ENCODE assay signal across 11 cellular contexts in genomic region chr5:57986746-57987145, GRCh38.
DNase-seq lines count a peak whose midpoint lies in the region; ATAC-seq, FAIRE-seq and TF ChIP-seq lines count a peak whose summit lies in the region.
"Had no signal": no experiment of that assay in that cellular context is flagged by ENCODE, and none has a peak within 500 bp of the region (broad histone marks: within the 10 kb centered on the region; RNA-seq: fewer than 3 reads in every experiment).

No MANE protein-coding gene starts in this region.

- no peak for TF ChIP-seq EP300 in A549 (IDR thresholded peaks at IDR 0.05)

- peak; percentile 54 to 64; a peak in 4 of 6 replicates for ATAC-seq in A549
- no peak for ATAC-seq in HG02763 (IDR thresholded peaks at IDR 0.05; ENCODE audit: unreplicated experiment)

- H3K79me2 ChIP-seq in astrocyte (ENCODE audit: insufficient read depth, low read length) = no peaks in the 10 kb centered on the region

- peaks cover 39% of the 10 kb centered on the region for H3K4me1 ChIP-seq in A549
- no peaks in the 10 kb centered on the region for H3K4me1 ChIP-seq in astrocyte (ENCODE audit: insufficient read depth, low read length)
- H3K4me1 ChIP-seq: BLaER1 had no signal

- no peak for FAIRE-seq in A549 (lab: Jason Lieb, UNC)
- no peak for FAIRE-seq in astrocyte (lab: Jason Lieb, UNC)

- CTCF ChIA-PET in A549 (lab: Yijun Ruan, JAX) = interaction anchor here (0.7 to 1.0 kb wide), 2 partner anchors 99 to 207 kb away, joined by 3 read pairs; no protein-coding TSS in a partner anchor

- H3K9ac ChIP-seq in astrocyte (ENCODE audit: low read length) = no peak overlapping the region
- H3K9ac ChIP-seq: BLaER1 had no signal

- TF ChIP-seq CTCF in A549 (IDR thresholded peaks at IDR 0.05) = no peak
- no peak for TF ChIP-seq CTCF in HFF-Myc (IDR thresholded peaks at IDR 0.05; ENCODE audit: low read depth, low read length, missing control alignments)
- TF ChIP-seq CTCF in astrocyte (IDR thresholded peaks at IDR 0.05; ENCODE audit: insufficient read depth, low read depth, low read length) = no peak

- H3K4me3 ChIP-seq in A549 (no peak overlapping the region), HFF-Myc (replicated peaks; ENCODE audit: low read depth, low read length) (no peak overlapping the region), astrocyte (ENCODE audit: insufficient read depth, low read depth, low read length) (no peak overlapping the region)
- H3K4me3 ChIP-seq: BLaER1 had no signal

- no peak overlapping the region for H3K4me3 Mint-ChIP-seq in astrocyte (ENCODE audit: unreplicated experiment)

- peaks cover 13% of the 10 kb centered on the region for H3K4me1 Mint-ChIP-seq in astrocyte (ENCODE audit: low read depth, unreplicated experiment)

- H3K27me3 ChIP-seq in astrocyte (ENCODE audit: insufficient read depth, low read length) = no peaks in the 10 kb centered on the region
- H3K27me3 ChIP-seq: BLaER1 had no signal

- no peak for TF ChIP-seq RAD21 in A549 (conservative IDR thresholded peaks at IDR 0.05 in 1 of 2, IDR thresholded peaks at IDR 0.05 in 1 of 2)

- H3K27ac Mint-ChIP-seq in astrocyte (ENCODE audit: unreplicated experiment) = peak overlapping the region; percentile 64
- H3K27ac Mint-ChIP-seq: activated T-helper 2 cell treated with anti-CD3 and anti-CD28 coated beads, Interferon-gamma antibody, Interleukin-2, Interleukin-4, amounts not matched to agents 10 μg/mL and 5 μg/mL and 100 μg/mL, durations not matched to agents 14 hours and 24 hours and 36 hours had no signal

- H3K4me2 ChIP-seq in A549 (peak overlapping the region; percentile 26; the same call in 2 of the 3 replicates), astrocyte (ENCODE audit: low read length) (no peak overlapping the region)
- H3K4me2 ChIP-seq: BLaER1 had no signal

- no peaks in the 10 kb centered on the region for H3K9me3 ChIP-seq in A549
- no peaks in the 10 kb centered on the region for H3K9me3 ChIP-seq in astrocyte (ENCODE audit: insufficient read depth, low read depth, low read length)
- H3K9me3 ChIP-seq: BLaER1 had no signal

- no peaks in the 10 kb centered on the region for H3K36me3 ChIP-seq in astrocyte (ENCODE audit: insufficient read depth, low read length)
- H3K36me3 ChIP-seq: BLaER1 had no signal

- peak overlapping the region in 1 of 2 experiments; percentile 42; a peak in 2 of 6 replicates for H3K27ac ChIP-seq in A549
- no peak overlapping the region for H3K27ac ChIP-seq in astrocyte (ENCODE audit: low read depth, low read length)
- H3K27ac ChIP-seq: BLaER1 had no signal

- H4K20me1 ChIP-seq in astrocyte (ENCODE audit: insufficient read depth, low read length) = no peaks in the 10 kb centered on the region
- H4K20me1 ChIP-seq: BLaER1 had no signal

- peak in 1 of 2 experiments; percentile 59 for DNase-seq in A549 (ENCODE audit: low read depth in 1 of 2, low spot score in 1 of 2)
- peak; percentile 21 for DNase-seq in HFF-Myc (ENCODE audit: extremely low read depth, low read depth)
- peak; percentile 65 for DNase-seq in astrocyte (ENCODE audit: low read depth)
- DNase-seq in inferior parietal cortex (ENCODE audit: extremely low spot score) = peak; percentile 51
- DNase-seq in HPDE6-E6E7 (ENCODE audit: extremely low spot score) = no peak
- no peak for DNase-seq in activated CD4-positive, alpha-beta T cell treated with anti-CD3 and anti-CD28 coated beads for 48 hours
- no peak for DNase-seq in stimulated activated naive CD4-positive, alpha-beta T cell treated with Interleukin-2 at 50 U/mL for 16 hours (lab: John Stamatoyannopoulos, UW)
- DNase-seq: NCI-H1436 treated with DMSO at 0.1 percent for 48 hours had no signal

- no peak overlapping the region for H2AFZ ChIP-seq in astrocyte (ENCODE audit: low read depth, low read length)

- no peak for TF ChIP-seq POLR2A in A549 (IDR thresholded peaks at IDR 0.05; ENCODE audit: low read length)

- H3K36me3 Mint-ChIP-seq in astrocyte (ENCODE audit: low read depth, unreplicated experiment) = no peaks in the 10 kb centered on the region

- no peaks in the 10 kb centered on the region for H3K27me3 Mint-ChIP-seq in astrocyte (ENCODE audit: low read depth, unreplicated experiment)

- H3K9me3 Mint-ChIP-seq in astrocyte (ENCODE audit: unreplicated experiment) = no peaks in the 10 kb centered on the region
- H3K9me3 Mint-ChIP-seq: activated T-helper 2 cell treated with anti-CD3 and anti-CD28 coated beads, Interferon-gamma antibody, Interleukin-2, Interleukin-4, amounts not matched to agents 10 μg/mL and 5 μg/mL and 100 μg/mL, durations not matched to agents 14 hours and 24 hours and 36 hours had no signal

- POLR2A ChIA-PET in A549 (lab: Yijun Ruan, JAX) = no interaction called here

TF ChIP-seq in A549, 52 proteins besides CTCF, POLR2A, EP300 and RAD21:
- TF ChIP-seq SREBF2 (IDR thresholded peaks at IDR 0.05) (no peak), SMC3 (IDR thresholded peaks at IDR 0.05) (no peak), KDM5A (IDR thresholded peaks at IDR 0.05) (no peak)

Comparison
In these comparisons a context has a peak if more than half of its experiments do, and no peak if none do; other contexts are left out.
1. DNase-seq: peak in HFF-Myc (single experiment), astrocyte (single experiment) and inferior parietal cortex (single experiment); none in HPDE6-E6E7 (single experiment), activated CD4-positive, alpha-beta T cell treated with anti-CD3 and anti-CD28 coated beads for 48 hours (single experiment) and stimulated activated naive CD4-positive, alpha-beta T cell treated with Interleukin-2 at 50 U/mL for 16 hours (single experiment).